ENCODE assay signal across 20 cellular contexts in the genomic region with DNA sequence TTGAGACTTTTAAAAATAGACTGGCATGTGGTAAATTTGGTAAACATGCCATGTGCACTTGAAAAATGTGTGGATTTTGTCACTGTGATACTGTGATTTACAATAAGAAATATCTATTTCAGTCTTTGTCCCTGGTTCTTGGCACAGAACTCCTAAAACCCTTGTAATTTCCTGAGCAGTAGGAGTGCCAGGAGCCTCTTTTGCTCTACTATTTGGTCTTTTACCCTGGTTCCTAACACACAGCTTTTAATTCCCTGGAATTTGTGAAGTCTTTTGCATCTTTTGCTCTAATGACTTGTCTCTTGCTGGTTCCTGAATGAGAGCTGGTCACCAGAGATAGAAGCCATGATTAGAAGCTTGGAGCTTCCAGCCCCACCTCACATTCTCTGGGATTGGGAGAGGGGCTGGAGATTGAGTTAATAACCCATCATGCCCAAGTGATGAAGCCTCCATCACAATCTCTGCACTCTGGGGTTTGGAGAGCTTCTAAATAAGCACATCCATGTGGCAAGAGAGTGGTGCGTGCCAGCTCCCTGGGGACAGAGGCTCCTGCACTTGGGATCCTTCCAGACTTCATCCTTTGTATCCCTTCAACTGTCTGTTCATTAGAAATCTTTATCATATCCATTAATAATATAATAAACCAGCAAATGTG. TPM values are rescaled to one million over a fixed set of nuclear protein-coding genes. Genes with fewer than 3 reads are reported as not detected.
DNase-seq lines count a peak whose midpoint lies in the region; ATAC-seq and TF ChIP-seq lines count a peak whose summit lies in the region.
"Had no signal": no experiment of that assay in that cellular context is flagged by ENCODE, and none has a peak within 500 bp of the region (broad histone marks: within the 10 kb centered on the region; RNA-seq: fewer than 3 reads in every experiment).

No MANE protein-coding gene starts in this region.

- H3K27ac ChIP-seq in left ventricle myocardium inferior (replicated peaks) = no peak overlapping the region
- no peak overlapping the region for H3K27ac ChIP-seq in SK-N-MC
- H3K27ac ChIP-seq in esophagus muscularis mucosa (replicated peaks in 1 of 4) = no peak overlapping the region
- H3K27ac ChIP-seq: BLaER1 had no signal

- H3K4me3 ChIP-seq in left ventricle myocardium inferior (no peak overlapping the region), SK-N-MC (no peak overlapping the region), esophagus muscularis mucosa (no peak overlapping the region)
- H3K4me3 ChIP-seq: BLaER1, GM12878, MG63 had no signal

- no peaks in the 10 kb centered on the region for H3K4me1 Mint-ChIP-seq in CD14-positive monocyte

- H3K36me3 ChIP-seq in left ventricle myocardium inferior (no peaks in the 10 kb centered on the region), SK-N-MC (ENCODE audit: insufficient read depth, low read length) (no peaks in the 10 kb centered on the region), esophagus muscularis mucosa (no peaks in the 10 kb centered on the region)
- H3K36me3 ChIP-seq: BLaER1, MG63 had no signal

- DNase-seq in cardiac septum (ENCODE audit: low spot score) (peak; percentile 58), left ventricle myocardium inferior (no peak), SK-N-MC (ENCODE audit: low read depth, low spot score) (no peak), esophagus muscularis mucosa (ENCODE audit: extremely low spot score) (peak; percentile 75), CD14-positive monocyte (ENCODE audit: low spot score) (no peak)
- DNase-seq: CD4-positive, alpha-beta T cell; IMR-90; KG1; MG63; NCI-H1694; NCI-H2227 treated with DMSO at 0.1 percent for 48 hours; NCI-H510A treated with DMSO at 0.1 percent for 48 hours; RPMI8226; SHP77 had no signal

- intact Hi-C loops in cardiac septum (cut with DNase I) = no loop called here
- intact Hi-C loops in left ventricle myocardium inferior (cut with micrococcal nuclease) = no loop called here
- intact Hi-C loops in esophagus muscularis mucosa (cut with DNase I) = no loop called here
- intact Hi-C loops in CD14-positive monocyte (cut with micrococcal nuclease) = no loop called here

- TF ChIP-seq CTCF in left ventricle myocardium inferior (IDR thresholded peaks at IDR 0.05; ENCODE audit: borderline replicate concordance) (no peak), esophagus muscularis mucosa (IDR thresholded peaks at IDR 0.05) (no peak), CD14-positive monocyte (IDR thresholded peaks at IDR 0.05) (no peak)

- ATAC-seq in GM21529 (IDR thresholded peaks at IDR 0.05; ENCODE audit: unreplicated experiment) (no peak), HG03135 (IDR thresholded peaks at IDR 0.05; ENCODE audit: unreplicated experiment) (no peak)
- ATAC-seq: GM12878, HCT116 had no signal

- TF ChIP-seq POLR2A in esophagus muscularis mucosa (IDR thresholded peaks at IDR 0.05; ENCODE audit: low read depth) = no peak

- H3K9ac ChIP-seq in SK-N-MC (ENCODE audit: insufficient read length) = peak overlapping the region; percentile 14
- H3K9ac ChIP-seq: BLaER1 had no signal

- peaks cover 0 to 2% (median 0%) of the 10 kb centered on the region in 7 donors for H3K9me3 Mint-ChIP-seq in CD14-positive monocyte
- H3K9me3 Mint-ChIP-seq: CD4-positive, alpha-beta T cell had no signal

- H3K27me3 Mint-ChIP-seq in CD14-positive monocyte (ENCODE audit: low read depth in 3 of 3) = peaks cover 12 to 22% (median 14%) of the 10 kb centered on the region in 3 donors

- WGBS in esophagus muscularis mucosa = 75% methylated on average over 1 of the region's 1 CpG

- no peaks in the 10 kb centered on the region for H3K4me1 ChIP-seq in left ventricle myocardium inferior
- H3K4me1 ChIP-seq in esophagus muscularis mucosa = peaks cover 0 to 3% (median 0%) of the 10 kb centered on the region in 4 donors
- H3K4me1 ChIP-seq: BLaER1 had no signal

- H3K27me3 ChIP-seq in left ventricle myocardium inferior (ENCODE audit: low read depth) = peaks cover 29% of the 10 kb centered on the region
- peaks cover 0 to under 1% (median 0%) of the 10 kb centered on the region in 4 donors for H3K27me3 ChIP-seq in esophagus muscularis mucosa
- H3K27me3 ChIP-seq: BLaER1 had no signal

- no peaks in the 10 kb centered on the region for H3K36me3 Mint-ChIP-seq in CD14-positive monocyte

- H3K9me3 ChIP-seq in left ventricle myocardium inferior (replicated peaks) (no peaks in the 10 kb centered on the region), SK-N-MC (ENCODE audit: low read depth, low read length) (no peaks in the 10 kb centered on the region), esophagus muscularis mucosa (no peaks in the 10 kb centered on the region)
- H3K9me3 ChIP-seq: BLaER1, MG63 had no signal

- TF ChIP-seq EP300 in esophagus muscularis mucosa (IDR thresholded peaks at IDR 0.05) = no peak

- peak overlapping the region in 1 of 7 donors; percentile 10 for H3K27ac Mint-ChIP-seq in CD14-positive monocyte
- H3K27ac Mint-ChIP-seq: CD4-positive, alpha-beta T cell had no signal

- H3K4me3 Mint-ChIP-seq in CD14-positive monocyte = peak overlapping the region in 1 of 2 donors; percentile 11
- H3K4me3 Mint-ChIP-seq: CD4-positive, alpha-beta T cell had no signal

RNA-seq across cellular contexts. Expression of gene SYT13, which starts 27.2 kb away (rescaled TPM):
- total RNA-seq in cardiac septum = 1.3 TPM
- 5.9 TPM for total RNA-seq in left ventricle myocardium inferior
- under 1 TPM in 3 of 4 donors, not detected in 1; 0.23 to 0.83 (median 0.42) TPM for total RNA-seq in esophagus muscularis mucosa
- polyA plus RNA-seq in CD14-positive monocyte = not detected
- total RNA-seq: CD4-positive, alpha-beta T cell; GM12878; IMR-90 had no signal
- polyA plus RNA-seq: AG04450, GM12878, IMR-90 had no signal

Comparison
In these comparisons a context has a peak if more than half of its experiments do, and no peak if none do; other contexts are left out.
1. DNase-seq: peak in cardiac septum (single experiment) and esophagus muscularis mucosa (single experiment); none in left ventricle myocardium inferior (single experiment), SK-N-MC (single experiment) and CD14-positive monocyte (single experiment).